8 cellular contexts compared by ENCODE assay signal in the genomic region with DNA sequence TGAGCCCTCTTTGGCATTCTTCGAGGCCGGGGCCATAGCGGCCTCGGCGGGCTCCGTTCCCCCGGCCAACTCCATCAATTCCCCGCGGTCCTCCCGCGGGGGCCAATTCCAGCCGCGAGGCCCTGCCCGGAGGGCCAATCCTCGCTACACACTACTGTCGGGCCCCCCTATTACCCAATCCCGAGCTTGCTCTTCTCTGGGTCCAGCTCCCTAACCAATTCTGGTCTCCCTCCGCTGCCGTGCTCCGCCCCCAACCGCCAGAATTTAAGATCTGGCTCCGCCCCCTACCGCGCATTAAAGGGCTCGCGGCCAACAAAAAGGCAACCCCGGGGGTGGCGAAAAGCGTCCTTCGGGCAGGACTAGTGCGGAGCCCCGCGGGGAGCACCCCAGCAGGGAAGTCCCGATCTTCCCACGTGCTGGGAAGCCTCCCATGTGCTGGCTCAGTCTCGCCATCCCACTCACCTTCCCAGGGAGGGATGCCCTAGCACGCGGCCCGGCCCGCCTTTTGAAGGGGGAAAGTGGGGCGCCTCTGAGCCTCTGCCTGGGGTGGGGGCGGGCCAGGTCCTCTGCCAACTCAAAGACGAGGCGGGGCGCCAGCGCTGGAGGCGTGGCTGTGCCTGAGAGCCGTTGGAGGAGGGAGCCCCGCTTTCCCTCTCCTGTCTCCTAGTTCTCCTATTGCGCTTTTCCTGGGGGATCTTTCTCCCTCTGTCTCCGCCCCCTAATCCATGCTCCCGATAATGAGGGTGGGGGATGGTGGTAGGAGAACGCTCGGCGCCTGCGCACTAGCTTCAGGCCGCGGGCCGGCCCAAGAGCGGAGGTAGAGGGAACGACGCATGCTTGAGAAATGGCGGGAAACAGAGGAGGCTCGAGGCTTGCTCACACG. TPM values are rescaled to one million over a fixed set of nuclear protein-coding genes. Genes with fewer than 3 reads are reported as not detected.
DNase-seq lines count a peak whose midpoint lies in the region; ATAC-seq and TF ChIP-seq lines count a peak whose summit lies in the region.

No MANE protein-coding gene starts in this region.

- H3K4me1 ChIP-seq in Panc1 (ENCODE audit: control insufficient read depth, insufficient read depth, low read length) = no peaks in the 10 kb centered on the region; the same call in 1 of the 2 replicates

- H3K27ac Mint-ChIP-seq in activated T-helper 2 cell treated with anti-CD3 and anti-CD28 coated beads, Interferon-gamma antibody, Interleukin-2, Interleukin-4, amounts not matched to agents 10 μg/mL and 5 μg/mL and 100 μg/mL, durations not matched to agents 14 hours and 24 hours and 36 hours = peak overlapping the region; percentile 89
- peak overlapping the region; percentile 90 to 99 for H3K27ac Mint-ChIP-seq in natural killer cell
- H3K27ac Mint-ChIP-seq in stimulated activated memory B cell treated with anti-CD40 and anti-IgM and Interleukin-4, amounts not matched to agents 10 μg/mL and 1 μg/mL and 100 μg/mL, for 72 hours = peak overlapping the region; percentile 94

- peaks cover 2% of the 10 kb centered on the region for H3K27me3 Mint-ChIP-seq in activated T-helper 2 cell treated with anti-CD3 and anti-CD28 coated beads, Interferon-gamma antibody, Interleukin-2, Interleukin-4, amounts not matched to agents 10 μg/mL and 5 μg/mL and 100 μg/mL, durations not matched to agents 14 hours and 24 hours and 36 hours (ENCODE audit: low read depth)
- no peaks in the 10 kb centered on the region for H3K27me3 Mint-ChIP-seq in natural killer cell (ENCODE audit: low read depth in 2 of 2)
- no peaks in the 10 kb centered on the region for H3K27me3 Mint-ChIP-seq in stimulated activated memory B cell treated with anti-CD40 and anti-IgM and Interleukin-4, amounts not matched to agents 10 μg/mL and 1 μg/mL and 100 μg/mL, for 72 hours

- peak overlapping the region; percentile 99 for H3K4me3 Mint-ChIP-seq in activated T-helper 2 cell treated with anti-CD3 and anti-CD28 coated beads, Interferon-gamma antibody, Interleukin-2, Interleukin-4, amounts not matched to agents 10 μg/mL and 5 μg/mL and 100 μg/mL, durations not matched to agents 14 hours and 24 hours and 36 hours (ENCODE audit: low read depth)
- peak overlapping the region; percentile 98 for H3K4me3 Mint-ChIP-seq in natural killer cell
- H3K4me3 Mint-ChIP-seq in stimulated activated memory B cell treated with anti-CD40 and anti-IgM and Interleukin-4, amounts not matched to agents 10 μg/mL and 1 μg/mL and 100 μg/mL, for 72 hours = peak overlapping the region; percentile 97

- POLR2A ChIA-PET in Panc1 (lab: Charles Lee) = no interaction called here

- no peaks in the 10 kb centered on the region for H3K27me3 ChIP-seq in Panc1 (ENCODE audit: control insufficient read depth, insufficient read depth, low read length)

- CTCF ChIA-PET in Panc1 (lab: Charles Lee) = interaction anchor here (0.8 to 1.4 kb wide), 2 partner anchors 12 to 17 kb away, joined by 3 to 4 read pairs; no protein-coding TSS in a partner anchor

- no peaks in the 10 kb centered on the region for H3K9me3 ChIP-seq in Panc1 (ENCODE audit: control insufficient read depth, insufficient read depth, low read depth, low read length)

- ATAC-seq in Panc1 = peak; percentile 92
- peak; percentile 90 to 97 (median 93) for ATAC-seq in natural killer cell
- ATAC-seq in stimulated activated memory B cell treated with anti-CD40 and anti-IgM and Interleukin-4, amounts not matched to agents 10 μg/mL and 1 μg/mL and 100 μg/mL, for 72 hours = peak; percentile 97

- TF ChIP-seq CTCF in GM20000 (IDR thresholded peaks at IDR 0.05; ENCODE audit: extremely low read depth, missing control alignments) (no peak), Panc1 (IDR thresholded peaks at IDR 0.05) (no peak), natural killer cell (IDR thresholded peaks at IDR 0.05) (no peak)

- in situ Hi-C loops in Panc1 (cut with HindIII; ENCODE audit: low pct_unique_long_range_greater_than_20kb, low sequenced_read_pairs) = no loop called here

- intact Hi-C loops in Panc1 (cut with micrococcal nuclease; ENCODE audit: unreplicated experiment) = no loop called here
- intact Hi-C loops in activated T-helper 2 cell treated with anti-CD3 and anti-CD28 coated beads, Interferon-gamma antibody, Interleukin-2, Interleukin-4, amounts not matched to agents 10 μg/mL and 5 μg/mL and 100 μg/mL, durations not matched to agents 14 hours and 24 hours and 36 hours (cut with micrococcal nuclease) = loop anchor here (1.0 to 10.0 kb wide), 6 partner anchors 10 to 1819 kb away; a partner anchor contains a TSS
- intact Hi-C loops in natural killer cell (cut with micrococcal nuclease) = loop anchor here (1.0 to 2.0 kb wide), 4 partner anchors 15 to 181 kb away; a partner anchor contains a TSS

- no peaks in the 10 kb centered on the region for H3K9me3 Mint-ChIP-seq in activated T-helper 2 cell treated with anti-CD3 and anti-CD28 coated beads, Interferon-gamma antibody, Interleukin-2, Interleukin-4, amounts not matched to agents 10 μg/mL and 5 μg/mL and 100 μg/mL, durations not matched to agents 14 hours and 24 hours and 36 hours
- no peaks in the 10 kb centered on the region for H3K9me3 Mint-ChIP-seq in natural killer cell
- no peaks in the 10 kb centered on the region for H3K9me3 Mint-ChIP-seq in stimulated activated memory B cell treated with anti-CD40 and anti-IgM and Interleukin-4, amounts not matched to agents 10 μg/mL and 1 μg/mL and 100 μg/mL, for 72 hours

- BruUV-seq in Panc1 (replicated peaks; lab: Mats Ljungman, UMichigan) = no TSS peak

- peaks cover 33% of the 10 kb centered on the region for H3K4me1 Mint-ChIP-seq in activated T-helper 2 cell treated with anti-CD3 and anti-CD28 coated beads, Interferon-gamma antibody, Interleukin-2, Interleukin-4, amounts not matched to agents 10 μg/mL and 5 μg/mL and 100 μg/mL, durations not matched to agents 14 hours and 24 hours and 36 hours (ENCODE audit: low read depth)
- peaks cover 33 to 47% of the 10 kb centered on the region in 2 donors for H3K4me1 Mint-ChIP-seq in natural killer cell
- peaks cover 58% of the 10 kb centered on the region for H3K4me1 Mint-ChIP-seq in stimulated activated memory B cell treated with anti-CD40 and anti-IgM and Interleukin-4, amounts not matched to agents 10 μg/mL and 1 μg/mL and 100 μg/mL, for 72 hours

- peak overlapping the region; percentile 49 to 53 for H3K4me3 ChIP-seq in Panc1 (ENCODE audit: low read depth in 2 of 2, low read length in 2 of 2)

- H3K36me3 Mint-ChIP-seq in activated T-helper 2 cell treated with anti-CD3 and anti-CD28 coated beads, Interferon-gamma antibody, Interleukin-2, Interleukin-4, amounts not matched to agents 10 μg/mL and 5 μg/mL and 100 μg/mL, durations not matched to agents 14 hours and 24 hours and 36 hours (ENCODE audit: low read depth) = peaks cover 5% of the 10 kb centered on the region
- no peaks in the 10 kb centered on the region for H3K36me3 Mint-ChIP-seq in natural killer cell
- peaks cover 6% of the 10 kb centered on the region for H3K36me3 Mint-ChIP-seq in stimulated activated memory B cell treated with anti-CD40 and anti-IgM and Interleukin-4, amounts not matched to agents 10 μg/mL and 1 μg/mL and 100 μg/mL, for 72 hours

- DNase-seq in CMK (ENCODE audit: low read depth) (peak; percentile 48), GM20000 (ENCODE audit: low spot score) (peak; percentile 95), HS-5 (ENCODE audit: low read depth) (peak; percentile 72), Panc1 (ENCODE audit: low read depth, low spot score) (no peak), fibroblast of peridontal ligament (ENCODE audit: extremely low read depth) (peak; percentile 87), natural killer cell (peak; percentile 91)
- peak; percentile 94 for DNase-seq in activated T-helper 2 cell treated with anti-CD3 and anti-CD28 coated beads, Interferon-gamma antibody, Interleukin-2, Interleukin-4, amounts not matched to agents 10 μg/mL and 5 μg/mL and 100 μg/mL, durations not matched to agents 14 hours and 24 hours and 36 hours (ENCODE audit: low spot score)

- no peaks in the 10 kb centered on the region for H3K36me3 ChIP-seq in Panc1 (ENCODE audit: control insufficient read depth, insufficient read depth, low read length)

- no peak overlapping the region for H3K27ac ChIP-seq in Panc1 (ENCODE audit: low read length)

RNA-seq across cellular contexts. Expression of a gene that starts 3.5 kb away (rescaled TPM):
- total RNA-seq in Panc1 (2021; ENCODE audit: unreplicated experiment) (3.4 TPM), natural killer cell (10 to 100 TPM in 2 of 3 donors, 1 to 10 TPM in 1; 5.3 to 13.3 (median 11.7) TPM)
- polyA plus RNA-seq in Panc1 (2012; ENCODE audit: insufficient read length) = 4.1 TPM
- total RNA-seq in activated T-helper 2 cell treated with anti-CD3 and anti-CD28 coated beads, Interferon-gamma antibody, Interleukin-2, Interleukin-4, amounts not matched to agents 10 μg/mL and 5 μg/mL and 100 μg/mL, durations not matched to agents 14 hours and 24 hours and 36 hours = 33.0 and 35.2 TPM in 2 replicates

RNA-seq across cellular contexts. Expression of a gene that starts 19.0 kb away (rescaled TPM):
- total RNA-seq in Panc1 (2021; ENCODE audit: unreplicated experiment) = not detected
- polyA plus RNA-seq in Panc1 (2012; ENCODE audit: insufficient read length) = not detected
- not detected in 2 replicates for total RNA-seq in activated T-helper 2 cell treated with anti-CD3 and anti-CD28 coated beads, Interferon-gamma antibody, Interleukin-2, Interleukin-4, amounts not matched to agents 10 μg/mL and 5 μg/mL and 100 μg/mL, durations not matched to agents 14 hours and 24 hours and 36 hours
- total RNA-seq in natural killer cell = not detected

RNA-seq across cellular contexts. Expression of a gene that starts 33.6 kb away (rescaled TPM):
- total RNA-seq in Panc1 (2021; ENCODE audit: unreplicated experiment) = 4.6 TPM
- 16.7 TPM for polyA plus RNA-seq in Panc1 (2012; ENCODE audit: insufficient read length)
- 0.53 TPM in 1 of 2 replicates, not detected in the other for total RNA-seq in activated T-helper 2 cell treated with anti-CD3 and anti-CD28 coated beads, Interferon-gamma antibody, Interleukin-2, Interleukin-4, amounts not matched to agents 10 μg/mL and 5 μg/mL and 100 μg/mL, durations not matched to agents 14 hours and 24 hours and 36 hours
- 1 to 10 TPM in 1 of 3 donors, not detected in 2; 1.3 TPM for total RNA-seq in natural killer cell
